24 cellular contexts compared by ENCODE assay signal in the genomic region with DNA sequence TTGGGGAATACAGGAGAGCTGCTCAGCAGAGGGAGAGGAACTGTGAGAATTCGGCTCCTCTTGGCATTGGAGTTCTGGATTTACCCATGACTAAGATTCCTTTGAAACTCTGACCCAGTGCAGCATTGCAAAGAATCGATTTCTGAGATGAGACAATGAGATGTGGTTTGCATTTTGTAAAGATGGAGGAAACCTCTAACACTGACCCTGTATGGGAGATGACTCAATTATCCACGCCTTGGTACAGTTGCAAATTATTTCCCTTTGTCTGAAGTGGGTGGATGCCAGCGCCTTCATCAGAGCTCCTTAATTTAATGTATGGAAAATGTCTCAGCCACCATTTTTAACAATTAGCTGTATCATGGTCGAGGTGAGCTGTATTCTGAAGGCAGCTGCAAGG. TPM values are rescaled to one million over a fixed set of nuclear protein-coding genes. Genes with fewer than 3 reads are reported as not detected.
DNase-seq lines count a peak whose midpoint lies in the region; ATAC-seq and TF ChIP-seq lines count a peak whose summit lies in the region.
"Had no signal": no experiment of that assay in that cellular context is flagged by ENCODE, and none has a peak within 500 bp of the region (broad histone marks: within the 10 kb centered on the region; RNA-seq: fewer than 3 reads in every experiment).

No MANE protein-coding gene starts in this region.

- H3K27ac ChIP-seq in H9 (ENCODE audit: insufficient read length, low read depth, low read length), result no peak overlapping the region
- no peak overlapping the region for H3K27ac ChIP-seq in mesendoderm (ENCODE audit: low read depth, low read length)
- H3K27ac ChIP-seq: brain microvascular endothelial cell, epithelial cell of prostate, foreskin keratinocyte, parathyroid adenoma, stomach had no signal

- H3K4me1 ChIP-seq in H9 (ENCODE audit: insufficient read depth, low read length), result peaks cover 29% of the 10 kb centered on the region
- H3K4me1 ChIP-seq in mesendoderm (ENCODE audit: control insufficient read depth, low read depth, low read length), result peaks cover 21% of the 10 kb centered on the region
- H3K4me1 ChIP-seq: parathyroid adenoma had no signal

- H2BK120ac ChIP-seq in H9 (ENCODE audit: low read depth, low read length, poor library complexity, severe bottlenecking) (no peak overlapping the region), mesendoderm (ENCODE audit: low read depth, low read length) (no peak overlapping the region)

- H4K91ac ChIP-seq in H9 (ENCODE audit: insufficient read length, low read depth, low read length), result no peak overlapping the region

- H3K27ac Mint-ChIP-seq in H9, result peak overlapping the region in 2 of 3 experiments; percentile 42 to 69; a peak in 6 of 7 replicates
- peak overlapping the region; percentile 4 for H3K27ac Mint-ChIP-seq in activated naive CD8-positive, alpha-beta T cell treated with anti-CD3 and anti-CD28 coated beads for 36 hours
- H3K27ac Mint-ChIP-seq: B cell; dendritic cell treated with granulocyte-macrophage colony-stimulating factor and Interleukin-4, amounts not matched to agents 40 ng/mL and 50 ng/mL, for 4 days; naive thymus-derived CD4-positive, alpha-beta T cell; T-helper 1 cell treated with Interleukin-12 subunit alpha and Interleukin-12 subunit beta and Interleukin-4 antibody, amounts not matched to agents 30 μg/mL and 1 μg/mL, for 36 hours; type B pancreatic cell had no signal

- TF ChIP-seq CTCF in H9 (conservative IDR thresholded peaks at IDR 0.05) (no peak), LNCaP clone FGC (IDR thresholded peaks at IDR 0.05; ENCODE audit: control insufficient read depth, extremely low read depth, insufficient read depth) (no peak)

- H3K4me3 ChIP-seq in LNCaP clone FGC (ENCODE audit: low read depth, low read length) (peak overlapping the region; percentile 81), mesendoderm (ENCODE audit: low read length) (no peak overlapping the region)
- H3K4me3 ChIP-seq: stomach had no signal

- H3K36me3 ChIP-seq in mesendoderm (ENCODE audit: control insufficient read depth, insufficient read depth, low read length), result no peaks in the 10 kb centered on the region
- H3K36me3 ChIP-seq: brain microvascular endothelial cell, stomach had no signal

- H3K4me1 Mint-ChIP-seq in H9, result peaks cover 69 to 80% of the 10 kb centered on the region in 2 experiments
- peaks cover 31% of the 10 kb centered on the region for H3K4me1 Mint-ChIP-seq in activated naive CD8-positive, alpha-beta T cell treated with anti-CD3 and anti-CD28 coated beads for 36 hours
- H3K4me1 Mint-ChIP-seq: B cell had no signal

- H3K23me2 ChIP-seq in H9 (ENCODE audit: insufficient read length, low read depth, low read length, poor library complexity, severe bottlenecking), result no peaks in the 10 kb centered on the region

- no peak overlapping the region for H3K9ac ChIP-seq in H9 (ENCODE audit: extremely low read depth, insufficient read length, low read length)
- no peak overlapping the region for H3K9ac ChIP-seq in mesendoderm (ENCODE audit: low read length)
- H3K9ac ChIP-seq: parathyroid adenoma had no signal

- H3K27me3 Mint-ChIP-seq in H9 (ENCODE audit: low read depth), result no peaks in the 10 kb centered on the region
- H3K27me3 Mint-ChIP-seq in activated naive CD8-positive, alpha-beta T cell treated with anti-CD3 and anti-CD28 coated beads for 36 hours, result no peaks in the 10 kb centered on the region
- H3K27me3 Mint-ChIP-seq: B cell; dendritic cell treated with granulocyte-macrophage colony-stimulating factor and Interleukin-4, amounts not matched to agents 40 ng/mL and 50 ng/mL, for 4 days; naive thymus-derived CD4-positive, alpha-beta T cell; type B pancreatic cell had no signal

- WGBS in H9 (ENCODE audit: extremely low coverage, insufficient read length, low lambda C conversion rate), result no CpG with 5 or more reads among the region's 5 CpGs
- WGBS in mesendoderm (ENCODE audit: extremely low coverage, insufficient coverage, low lambda C conversion rate), result no CpG with 5 or more reads among the region's 5 CpGs

- H3K79me2 ChIP-seq in H9 (ENCODE audit: insufficient read depth, low read length), result no peaks in the 10 kb centered on the region; the same call in 1 of the 2 replicates
- H3K79me2 ChIP-seq in mesendoderm (ENCODE audit: control insufficient read depth, insufficient read depth, low read length), result peaks cover 2% of the 10 kb centered on the region
- H3K79me2 ChIP-seq: parathyroid adenoma had no signal

- H4K8ac ChIP-seq in H9 (replicated peaks; ENCODE audit: insufficient read length, low read depth, low read length), result no peak overlapping the region
- H4K8ac ChIP-seq in mesendoderm (ENCODE audit: low read depth, low read length), result no peak overlapping the region

- H2BK12ac ChIP-seq in H9 (ENCODE audit: insufficient read length, low read depth, low read length), result no peak overlapping the region

- H2BK15ac ChIP-seq in H9 (ENCODE audit: low read depth, low read length), result no peak overlapping the region
- H2BK15ac ChIP-seq in mesendoderm (replicated peaks; ENCODE audit: low read depth), result no peak overlapping the region

- no peaks in the 10 kb centered on the region for H3K79me1 ChIP-seq in H9 (ENCODE audit: insufficient read depth, low read depth, low read length, poor library complexity, severe bottlenecking)
- peaks cover 5% of the 10 kb centered on the region for H3K79me1 ChIP-seq in mesendoderm (ENCODE audit: low read length)

- no peak overlapping the region for H2AFZ ChIP-seq in H9 (ENCODE audit: low read length)
- H2AFZ ChIP-seq: parathyroid adenoma had no signal

- DNase-seq in H9 (no peak), LNCaP clone FGC (ENCODE audit: low read depth) (no peak), mesendoderm (no peak), cerebellar nuclear complex (lab: John Stamatoyannopoulos, UW) (no peak)
- DNase-seq in activated naive CD8-positive, alpha-beta T cell treated with anti-CD3 and anti-CD28 coated beads for 36 hours, result no peak
- DNase-seq: brain microvascular endothelial cell; Caco-2; foreskin keratinocyte; kidney glomerular epithelial cell; naive thymus-derived CD4-positive, alpha-beta T cell; NCI-H1436 treated with DMSO at 0.1 percent for 48 hours; NCI-H2227 treated with DMSO at 0.1 percent for 48 hours; PC-3; SIG-M5; stomach had no signal

- no peak overlapping the region for H3K23ac ChIP-seq in H9 (ENCODE audit: insufficient read length, low read depth, low read length)
- H3K23ac ChIP-seq in mesendoderm (ENCODE audit: low read length), result no peak overlapping the region

- ATAC-seq in HG02981 (IDR thresholded peaks at IDR 0.05; ENCODE audit: unreplicated experiment) (no peak), GM19467 (IDR thresholded peaks at IDR 0.05; ENCODE audit: unreplicated experiment) (no peak)
- ATAC-seq: foreskin keratinocyte; naive thymus-derived CD4-positive, alpha-beta T cell; PC-3; sciatic nerve had no signal

- H3K4me2 ChIP-seq in H9 (ENCODE audit: insufficient read depth, insufficient read length, low read length) (no peak overlapping the region), mesendoderm (ENCODE audit: low read length) (no peak overlapping the region)

- no peak overlapping the region for H3T11ph ChIP-seq in H9 (ENCODE audit: low read length)

- no peak overlapping the region for H3K14ac ChIP-seq in H9 (ENCODE audit: insufficient read depth, low read length)

- no peak overlapping the region for H2BK5ac ChIP-seq in H9 (ENCODE audit: insufficient read length, low read length)
- no peak overlapping the region for H2BK5ac ChIP-seq in mesendoderm (ENCODE audit: low read length)

- no peak overlapping the region for H3K4me3 Mint-ChIP-seq in H9
- no peak overlapping the region for H3K4me3 Mint-ChIP-seq in activated naive CD8-positive, alpha-beta T cell treated with anti-CD3 and anti-CD28 coated beads for 36 hours
- H3K4me3 Mint-ChIP-seq: B cell; dendritic cell treated with granulocyte-macrophage colony-stimulating factor and Interleukin-4, amounts not matched to agents 40 ng/mL and 50 ng/mL, for 4 days; naive thymus-derived CD4-positive, alpha-beta T cell; T-helper 1 cell treated with Interleukin-12 subunit alpha and Interleukin-12 subunit beta and Interleukin-4 antibody, amounts not matched to agents 30 μg/mL and 1 μg/mL, for 36 hours had no signal

- H3K27me3 ChIP-seq in H9 (ENCODE audit: insufficient read depth, low read length), result no peaks in the 10 kb centered on the region
- H3K27me3 ChIP-seq in mesendoderm (ENCODE audit: insufficient read depth, low read length, poor library complexity), result no peaks in the 10 kb centered on the region
- H3K27me3 ChIP-seq: brain microvascular endothelial cell, foreskin keratinocyte, stomach had no signal

- no peaks in the 10 kb centered on the region for H4K20me1 ChIP-seq in H9 (ENCODE audit: control insufficient read depth, insufficient read depth, insufficient read length)

- H3K9me3 Mint-ChIP-seq in H9, result no peaks in the 10 kb centered on the region
- H3K9me3 Mint-ChIP-seq in activated naive CD8-positive, alpha-beta T cell treated with anti-CD3 and anti-CD28 coated beads for 36 hours, result no peaks in the 10 kb centered on the region
- H3K9me3 Mint-ChIP-seq: dendritic cell treated with granulocyte-macrophage colony-stimulating factor and Interleukin-4, amounts not matched to agents 40 ng/mL and 50 ng/mL, for 4 days; T-helper 1 cell treated with Interleukin-12 subunit alpha and Interleukin-12 subunit beta and Interleukin-4 antibody, amounts not matched to agents 30 μg/mL and 1 μg/mL, for 36 hours; type B pancreatic cell had no signal

- no peaks in the 10 kb centered on the region for H3K9me3 ChIP-seq in H9 (ENCODE audit: control insufficient read depth, low read depth, low read length)
- H3K9me3 ChIP-seq: Caco-2, stomach had no signal

- H4K5ac ChIP-seq in H9 (ENCODE audit: insufficient read length, low read depth, low read length) (no peak overlapping the region), mesendoderm (ENCODE audit: low read length) (no peak overlapping the region)

- H3K18ac ChIP-seq in H9 (ENCODE audit: insufficient read length, low read depth, low read length), result no peak overlapping the region
- peak overlapping the region; percentile 14 for H3K18ac ChIP-seq in mesendoderm (ENCODE audit: low read length)

- no peak overlapping the region for H2BK20ac ChIP-seq in H9 (ENCODE audit: low read depth, low read length, poor library complexity, severe bottlenecking)

- H3K56ac ChIP-seq in H9 (ENCODE audit: insufficient read length, low read depth, low read length) (no peak overlapping the region), mesendoderm (ENCODE audit: low read length) (no peak overlapping the region)

- H2AK5ac ChIP-seq in H9 (ENCODE audit: insufficient read length, low read length), result no peak overlapping the region
- no peak overlapping the region for H2AK5ac ChIP-seq in mesendoderm (ENCODE audit: low read length)

- H3K36me3 Mint-ChIP-seq in H9 (ENCODE audit: insufficient read depth in 1 of 3, low read depth in 3 of 3), result no peaks in the 10 kb centered on the region
- H3K36me3 Mint-ChIP-seq in activated naive CD8-positive, alpha-beta T cell treated with anti-CD3 and anti-CD28 coated beads for 36 hours, result no peaks in the 10 kb centered on the region
- H3K36me3 Mint-ChIP-seq: type B pancreatic cell had no signal

- H3K4ac ChIP-seq in H9 (ENCODE audit: low read depth, low read length), result no peak overlapping the region
- H3K4ac ChIP-seq in mesendoderm (ENCODE audit: low read depth, low read length), result no peak overlapping the region

RNA-seq across cellular contexts. Expression of a gene that starts 53.4 kb away (rescaled TPM):
- total RNA-seq in H9 (2021), result 165 and 167 TPM in 2 replicates
- 100 to 1,000 TPM; 153 to 172 TPM for total RNA-seq in activated naive CD8-positive, alpha-beta T cell treated with anti-CD3 and anti-CD28 coated beads for 36 hours
- polyA plus RNA-seq in mesendoderm (2013, experiment 1 of 2), result 132 TPM
- polyA plus RNA-seq in mesendoderm (2013, experiment 2 of 2), result 134 TPM
